In genomic region chr6:1405221-1405620, GRCh38 we compare ENCODE assay signal across 32 cellular contexts. TPM values are rescaled to one million over a fixed set of nuclear protein-coding genes. Genes with fewer than 3 reads are reported as not detected.
"Had no signal": no experiment of that assay in that cellular context is flagged by ENCODE, and none has a peak within 500 bp of the region (broad histone marks: within the 10 kb centered on the region; RNA-seq: fewer than 3 reads in every experiment).

No MANE protein-coding gene starts in this region.

- H3K27ac ChIP-seq: body of pancreas, brain microvascular endothelial cell, breast epithelium, VCaP had no signal

- H3K36me3 ChIP-seq: brain microvascular endothelial cell, breast epithelium had no signal

- DNase-seq: activated B cell treated with CpG ODN at 0.5 μM for 24 hours; activated CD4-positive, alpha-beta memory T cell treated with anti-CD3 and anti-CD28 coated beads for 36 hours; activated CD4-positive, alpha-beta T cell treated with anti-CD3 and anti-CD28 coated beads for 4 hours; activated CD4-positive, alpha-beta T cell treated with anti-CD3 and anti-CD28 coated beads, Interleukin-2, amount 10 ng/mL, durations not matched to agents 24 days and 14 days; activated CD4-positive, alpha-beta T cell treated with anti-CD3 and anti-CD28 coated beads, Interleukin-2, amount 50 U/mL, for 1 hour; activated CD4-positive, alpha-beta T cell treated with anti-CD3 and anti-CD28 coated beads, Interleukin-2, amount 50 U/mL, for 4 hours; activated CD4-positive, CD25-positive, alpha-beta regulatory T cell treated with anti-CD3 and anti-CD28 coated beads, Interleukin-2, amount 50 U/mL, for 72 hours; activated CD8-positive, alpha-beta memory T cell treated with anti-CD3 and anti-CD28 coated beads, Interleukin-2, amount 50 U/mL, for 4 hours; activated CD8-positive, alpha-beta T cell treated with anti-CD3 and anti-CD28 coated beads for 36 hours; activated gamma-delta T cell; activated naive CD4-positive, alpha-beta T cell treated with anti-CD3 and anti-CD28 coated beads, Interleukin-2, amount 10 ng/mL, durations not matched to agents 7 days and 5 days; activated naive CD4-positive, alpha-beta T cell treated with Interleukin-2 at 50 U/mL for 16 hours; activated naive CD8-positive, alpha-beta T cell treated with anti-CD3 and anti-CD28 coated beads, Interleukin-2, amount 10 ng/mL, durations not matched to agents 7 days and 5 days; activated naive CD8-positive, alpha-beta T cell treated with anti-CD3 and anti-CD28 coated beads, Interleukin-2, amount 50 U/mL, for 24 hours; activated T-cell treated with anti-CD3 and anti-CD28 coated beads for 4 hours; activated T-cell treated with anti-CD3 and anti-CD28 coated beads, Interleukin-2, amount 50 U/mL, for 1 hour; activated T-cell treated with anti-CD3 and anti-CD28 coated beads, Interleukin-2, amount 50 U/mL, for 4 hours; activated T-cell treated with anti-CD3 and anti-CD28 coated beads, Interleukin-2, amount 50 U/mL, for 72 hours; aorta; body of pancreas; brain microvascular endothelial cell; caudate nucleus; cerebellar nuclear complex; SW 1271; T-helper 1 cell; T-helper 2 cell; T-helper 9 cell had no signal

- H3K27me3 ChIP-seq: body of pancreas, brain microvascular endothelial cell had no signal

- H3K4me1 ChIP-seq: body of pancreas, breast epithelium had no signal

- H3K4me3 ChIP-seq: body of pancreas, breast epithelium had no signal

- H3K9me3 ChIP-seq: body of pancreas had no signal

- ATAC-seq: activated CD8-positive, alpha-beta T cell treated with anti-CD3 and anti-CD28 coated beads for 36 hours; activated naive CD8-positive, alpha-beta T cell treated with anti-CD3 and anti-CD28 coated beads, Interleukin-2, amount 50 U/mL, for 24 hours; activated T-cell treated with anti-CD3 and anti-CD28 coated beads, Interleukin-2, amount 50 U/mL, for 4 hours; activated T-cell treated with anti-CD3 and anti-CD28 coated beads, Interleukin-2, amount 50 U/mL, for 72 hours; activated T-helper 17 cell treated with anti-CD3 and anti-CD28 coated beads, Interleukin-2, amount 50 U/mL, for 72 hours; body of pancreas had no signal

RNA-seq across cellular contexts. Expression of gene FOXF2, which starts 15.8 kb away (rescaled TPM):
- total RNA-seq: activated B cell treated with CpG ODN at 0.5 μM for 24 hours; activated CD4-positive, alpha-beta memory T cell treated with anti-CD3 and anti-CD28 coated beads for 36 hours; activated CD4-positive, alpha-beta T cell treated with anti-CD3 and anti-CD28 coated beads, Interleukin-2, amount 10 ng/mL, durations not matched to agents 24 days and 14 days; activated CD8-positive, alpha-beta memory T cell treated with anti-CD3 and anti-CD28 coated beads for 36 hours; activated CD8-positive, alpha-beta T cell treated with anti-CD3 and anti-CD28 coated beads for 36 hours; activated naive CD8-positive, alpha-beta T cell treated with anti-CD3 and anti-CD28 coated beads, Interleukin-2, amount 10 ng/mL, durations not matched to agents 7 days and 5 days; activated T-cell treated with anti-CD3 and anti-CD28 coated beads, Interleukin-2, amount 50 U/mL, for 72 hours; activated T-helper 1 cell treated with anti-CD3 and anti-CD28 coated beads, Interleukin-12 subunit alpha, Interleukin-12 subunit beta, Interleukin-2, Interleukin-4 antibody, amounts not matched to agents 30 ng/mL and 10 ng/mL and 1 ng/mL, durations not matched to agents 14 hours and 24 hours and 36 hours; activated T-helper 17 cell treated with anti-CD3 and anti-CD28 coated beads, Interleukin-2, amount 50 U/mL, for 72 hours had no signal
- polyA plus RNA-seq: aorta had no signal
